9 cellular contexts compared by ENCODE assay signal in the genomic region with DNA sequence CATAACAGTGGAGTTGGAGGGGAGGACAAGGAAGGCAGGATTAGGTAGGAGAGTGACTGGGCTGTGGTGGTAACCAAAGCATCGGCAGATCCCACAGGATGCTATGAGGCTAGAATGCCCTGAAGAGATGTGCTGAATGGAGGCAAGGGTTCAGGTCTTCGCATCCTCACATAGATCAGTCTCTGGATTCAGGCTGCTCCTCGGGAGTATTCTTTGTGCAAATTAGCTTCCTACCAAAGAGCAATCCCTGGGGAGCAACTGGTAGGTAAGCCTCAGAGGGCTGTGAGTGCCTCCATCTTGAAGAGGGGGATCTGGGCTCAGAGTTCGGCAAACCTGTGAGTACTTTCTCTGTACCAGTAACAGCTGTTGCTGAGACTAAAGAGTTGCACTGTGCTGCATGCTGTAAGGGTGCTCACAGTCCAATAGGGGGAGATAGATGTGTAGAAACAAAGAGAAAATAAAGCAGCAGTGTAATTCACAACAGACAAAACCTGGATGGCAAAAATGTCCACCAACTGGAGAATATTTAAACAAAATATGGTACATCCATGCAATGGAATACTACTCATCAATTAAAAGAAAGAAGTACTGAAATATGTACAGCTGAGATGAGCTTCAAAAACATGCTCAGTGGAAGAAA.
A peak's percentile ranks its signal among the peaks of the same experiment; 100 is the strongest.
DNase-seq lines count a peak whose midpoint lies in the region; ATAC-seq and TF ChIP-seq lines count a peak whose summit lies in the region.
"Had no signal": no experiment of that assay in that cellular context is flagged by ENCODE, and none has a peak within 500 bp of the region (broad histone marks: within the 10 kb centered on the region; RNA-seq: fewer than 3 reads in every experiment).

No MANE protein-coding gene starts in this region.

- ATAC-seq in GM18511 (IDR thresholded peaks at IDR 0.05; ENCODE audit: unreplicated experiment), result peak; percentile 52
- no peak for ATAC-seq in HG03025 (IDR thresholded peaks at IDR 0.05; ENCODE audit: low FRiP score, unreplicated experiment)
- no peak for ATAC-seq in activated CD8-positive, alpha-beta T cell treated with anti-CD3 and anti-CD28 coated beads for 36 hours

- H3K4me3 Mint-ChIP-seq in activated CD8-positive, alpha-beta T cell treated with anti-CD3 and anti-CD28 coated beads for 36 hours, result no peak overlapping the region

- H3K4me3 ChIP-seq in A673 (ENCODE audit: low read depth, low read length, poor library complexity, severe bottlenecking), result no peak overlapping the region
- H3K4me3 ChIP-seq in OCI-LY7 (ENCODE audit: low read depth, low read length, poor library complexity, severe bottlenecking), result no peak overlapping the region
- no peak overlapping the region for H3K4me3 ChIP-seq in fibroblast of villous mesenchyme (ENCODE audit: low read depth, low read length)
- H3K4me3 ChIP-seq: SJSA1 had no signal

- peak; percentile 62 for TF ChIP-seq CTCF in A673 (conservative IDR thresholded peaks at IDR 0.05; ENCODE audit: low read depth, low read length)
- TF ChIP-seq CTCF in OCI-LY7 (conservative IDR thresholded peaks at IDR 0.05; ENCODE audit: low read length), result peak; percentile 38; the same call in 1 of the 2 replicates
- TF ChIP-seq CTCF in fibroblast of villous mesenchyme (IDR thresholded peaks at IDR 0.05; ENCODE audit: insufficient read depth, low read depth, low read length), result peak; percentile 41
- TF ChIP-seq CTCF in activated CD8-positive, alpha-beta T cell treated with anti-CD3 and anti-CD28 coated beads for 36 hours (IDR thresholded peaks at IDR 0.05), result no peak

- no peak overlapping the region for H3K27ac Mint-ChIP-seq in activated CD8-positive, alpha-beta T cell treated with anti-CD3 and anti-CD28 coated beads for 36 hours

- H3K9me2 ChIP-seq in OCI-LY7 (ENCODE audit: insufficient read depth, low read length), result no peaks in the 10 kb centered on the region

- intact Hi-C loops in A673 (cut with micrococcal nuclease; ENCODE audit: unreplicated experiment), result loop anchor here (2.0 kb wide), 1 partner anchor 917 kb away; no protein-coding TSS in a partner anchor
- intact Hi-C loops in OCI-LY7 (cut with micrococcal nuclease; ENCODE audit: unreplicated experiment), result no loop called here
- intact Hi-C loops in activated CD8-positive, alpha-beta T cell treated with anti-CD3 and anti-CD28 coated beads for 36 hours (cut with micrococcal nuclease), result no loop called here

- no peaks in the 10 kb centered on the region for H4K20me1 ChIP-seq in OCI-LY7 (ENCODE audit: insufficient read depth, low read length)

- no peak overlapping the region for H2AFZ ChIP-seq in OCI-LY7 (ENCODE audit: low read length)

- H3K27ac ChIP-seq in A673 (ENCODE audit: low read depth, low read length, poor library complexity, severe bottlenecking) (no peak overlapping the region), OCI-LY7 (ENCODE audit: low read depth, low read length, poor library complexity, severe bottlenecking) (no peak overlapping the region)
- H3K27ac ChIP-seq: SJSA1 had no signal

- no peaks in the 10 kb centered on the region for H3K4me1 Mint-ChIP-seq in activated CD8-positive, alpha-beta T cell treated with anti-CD3 and anti-CD28 coated beads for 36 hours (ENCODE audit: low read depth)

- no peaks in the 10 kb centered on the region for H3K27me3 ChIP-seq in A673 (replicated peaks; ENCODE audit: insufficient read depth, low read depth, low read length, poor library complexity)
- H3K27me3 ChIP-seq: SJSA1 had no signal

- no TSS peak for BruUV-seq in A673 (replicated peaks; lab: Mats Ljungman, UMichigan)
- BruUV-seq in OCI-LY7 (replicated peaks; lab: Mats Ljungman, UMichigan), result no TSS peak

- no peaks in the 10 kb centered on the region for H3K9me3 ChIP-seq in A673 (ENCODE audit: low read depth, low read length, poor library complexity, severe bottlenecking)
- H3K9me3 ChIP-seq in OCI-LY7 (ENCODE audit: low read length), result no peaks in the 10 kb centered on the region
- H3K9me3 ChIP-seq: SJSA1 had no signal

- DNase-seq in A673 (ENCODE audit: low spot score) (peak; percentile 46), OCI-LY7 (ENCODE audit: low spot score) (no peak), fibroblast of villous mesenchyme (ENCODE audit: low read depth) (peak; percentile 4), T-helper 2 cell (no peak)
- DNase-seq in stimulated activated CD4-positive, alpha-beta T cell treated with anti-CD3 and anti-CD28 coated beads, Interleukin-4, amount 100 ng/mL, for 4 hours, result no peak
- no peak for DNase-seq in activated CD8-positive, alpha-beta T cell treated with anti-CD3 and anti-CD28 coated beads for 36 hours

- H3K27me3 Mint-ChIP-seq in activated CD8-positive, alpha-beta T cell treated with anti-CD3 and anti-CD28 coated beads for 36 hours, result no peaks in the 10 kb centered on the region

- no peak overlapping the region for H3K4me2 ChIP-seq in OCI-LY7 (ENCODE audit: low read length)

- peaks cover 4% of the 10 kb centered on the region for H3K4me1 ChIP-seq in A673 (ENCODE audit: insufficient read depth, low read length, poor library complexity, severe bottlenecking)
- H3K4me1 ChIP-seq in OCI-LY7 (ENCODE audit: insufficient read depth, low read length, poor library complexity, severe bottlenecking), result no peaks in the 10 kb centered on the region
- H3K4me1 ChIP-seq: SJSA1 had no signal

- no peaks in the 10 kb centered on the region for H3K36me3 Mint-ChIP-seq in activated CD8-positive, alpha-beta T cell treated with anti-CD3 and anti-CD28 coated beads for 36 hours (ENCODE audit: low read depth)

- H3K9me3 Mint-ChIP-seq in activated CD8-positive, alpha-beta T cell treated with anti-CD3 and anti-CD28 coated beads for 36 hours, result no peaks in the 10 kb centered on the region

- H3K36me3 ChIP-seq in A673 (ENCODE audit: insufficient read depth, low read length, poor library complexity, severe bottlenecking) (no peaks in the 10 kb centered on the region), OCI-LY7 (ENCODE audit: insufficient read depth, low read length) (no peaks in the 10 kb centered on the region)
- H3K36me3 ChIP-seq: SJSA1 had no signal

- H3K79me2 ChIP-seq in OCI-LY7 (ENCODE audit: insufficient read depth, low read depth, low read length), result no peaks in the 10 kb centered on the region

- POLR2A ChIA-PET in A673 (lab: Charles Lee; ENCODE audit: low non-redundant PET) (no interaction called here), OCI-LY7 (lab: Charles Lee) (interaction anchor here (0.5 kb wide), 1 partner anchor 608 kb away, joined by 4 read pairs; no protein-coding TSS in a partner anchor)
- POLR2A ChIA-PET in activated CD8-positive, alpha-beta T cell treated with anti-CD3 and anti-CD28 coated beads for 36 hours (lab: Charles Lee), result no interaction called here

- CTCF ChIA-PET in A673 (lab: Charles Lee) (no interaction called here), OCI-LY7 (lab: Charles Lee; ENCODE audit: unreplicated experiment) (no interaction called here)
- CTCF ChIA-PET in activated CD8-positive, alpha-beta T cell treated with anti-CD3 and anti-CD28 coated beads for 36 hours (lab: Charles Lee), result no interaction called here

Comparison
In these comparisons a context has a peak if more than half of its experiments do, and no peak if none do; other contexts are left out.
1. DNase-seq: peak in A673 (single experiment) and fibroblast of villous mesenchyme (single experiment); none in OCI-LY7 (single experiment), T-helper 2 cell (0 of 5), stimulated activated CD4-positive, alpha-beta T cell treated with anti-CD3 and anti-CD28 coated beads, Interleukin-4, amount 100 ng/mL, for 4 hours (0 of 2) and activated CD8-positive, alpha-beta T cell treated with anti-CD3 and anti-CD28 coated beads for 36 hours (single experiment).